8 cellular contexts compared by ENCODE assay signal in genomic region chr7:158856883-158857668, GRCh38. TPM values are rescaled to one million over a fixed set of nuclear protein-coding genes. Genes with fewer than 3 reads are reported as not detected.
DNase-seq lines count a peak whose midpoint lies in the region; ATAC-seq, FAIRE-seq and TF ChIP-seq lines count a peak whose summit lies in the region.

No MANE protein-coding gene starts in this region.

- H3K36me3 ChIP-seq in kidney (ENCODE audit: control insufficient read depth in 1 of 2, insufficient read depth in 2 of 2, low read length in 2 of 2) (no peaks in the 10 kb centered on the region), transverse colon (no peaks in the 10 kb centered on the region)

- H3K27ac ChIP-seq in kidney (ENCODE audit: low read depth in 2 of 2, low read length in 2 of 2), result peak overlapping the region; percentile 18 to 85
- H3K27ac ChIP-seq in transverse colon, result peak overlapping the region; percentile 89 to 97 (median 92)

- in situ Hi-C loops in transverse colon (cut with MboI; ENCODE audit: low pct_ligation_motif_present in 1 of 4, low pct_unique_long_range_greater_than_20kb in 1 of 4, low sequenced_read_pairs in 3 of 4), result no loop called here

- ATAC-seq in HG03139 (IDR thresholded peaks at IDR 0.05; ENCODE audit: unreplicated experiment), result peak; percentile 18
- ATAC-seq in activated naive CD8-positive, alpha-beta T cell treated with anti-CD3 and anti-CD28 coated beads, Interleukin-2, amount 10 ng/mL, durations not matched to agents 7 days and 5 days (ENCODE audit: low read depth), result no peak

- POLR2A ChIA-PET in activated naive CD8-positive, alpha-beta T cell treated with anti-CD3 and anti-CD28 coated beads, Interleukin-2, amount 10 ng/mL, durations not matched to agents 7 days and 5 days (lab: Charles Lee), result interaction anchor here (1.8 to 2.3 kb wide), 4 partner anchors 10 to 152 kb away, joined by 5 to 7 read pairs (median 6); partner anchors contain the start of gene NCAPG2

- no peaks in the 10 kb centered on the region for H3K27me3 Mint-ChIP-seq in T-helper 2 cell treated with Interferon-gamma antibody and Interleukin-4, amounts not matched to agents 5 μg/mL and 100 μg/mL, for 36 hours (ENCODE audit: low read depth)
- H3K27me3 Mint-ChIP-seq in activated naive CD8-positive, alpha-beta T cell treated with anti-CD3 and anti-CD28 coated beads, Interleukin-2, amount 10 ng/mL, durations not matched to agents 7 days and 5 days, result no peaks in the 10 kb centered on the region

- H3K9me3 ChIP-seq in kidney (ENCODE audit: control insufficient read depth in 1 of 2, low read length in 2 of 2), result no peaks in the 10 kb centered on the region
- H3K9me3 ChIP-seq in transverse colon, result no peaks in the 10 kb centered on the region

- peaks cover 7 to 12% of the 10 kb centered on the region in 2 donors for H3K4me1 ChIP-seq in kidney (ENCODE audit: control insufficient read depth in 1 of 2, insufficient read depth in 1 of 2, low read depth in 1 of 2, low read length in 2 of 2)
- H3K4me1 ChIP-seq in transverse colon, result peaks cover 0 to 12% (median 6%) of the 10 kb centered on the region in 4 donors

- H3K36me3 Mint-ChIP-seq in T-helper 2 cell treated with Interferon-gamma antibody and Interleukin-4, amounts not matched to agents 5 μg/mL and 100 μg/mL, for 36 hours (ENCODE audit: low read depth), result peaks cover 2% of the 10 kb centered on the region
- peaks cover 2% of the 10 kb centered on the region for H3K36me3 Mint-ChIP-seq in activated naive CD8-positive, alpha-beta T cell treated with anti-CD3 and anti-CD28 coated beads, Interleukin-2, amount 10 ng/mL, durations not matched to agents 7 days and 5 days

- no peak overlapping the region for H3K27ac Mint-ChIP-seq in T-helper 2 cell treated with Interferon-gamma antibody and Interleukin-4, amounts not matched to agents 5 μg/mL and 100 μg/mL, for 36 hours
- H3K27ac Mint-ChIP-seq in activated naive CD8-positive, alpha-beta T cell treated with anti-CD3 and anti-CD28 coated beads, Interleukin-2, amount 10 ng/mL, durations not matched to agents 7 days and 5 days, result peak overlapping the region; percentile 54

- TF ChIP-seq POLR2A in transverse colon (IDR thresholded peaks at IDR 0.05), result no peak

- H3K4me1 Mint-ChIP-seq in T-helper 2 cell treated with Interferon-gamma antibody and Interleukin-4, amounts not matched to agents 5 μg/mL and 100 μg/mL, for 36 hours (ENCODE audit: low read depth), result peaks cover 22% of the 10 kb centered on the region
- H3K4me1 Mint-ChIP-seq in activated naive CD8-positive, alpha-beta T cell treated with anti-CD3 and anti-CD28 coated beads, Interleukin-2, amount 10 ng/mL, durations not matched to agents 7 days and 5 days, result peaks cover 28% of the 10 kb centered on the region

- H3K4me3 ChIP-seq in kidney (ENCODE audit: low read length in 2 of 2) (peak overlapping the region; percentile 66 to 83), transverse colon (peak overlapping the region; percentile 73 to 98 (median 89))

- H3K27me3 ChIP-seq in transverse colon, result no peaks in the 10 kb centered on the region

- DNase-seq in T-helper 2 cell treated with Interferon-gamma antibody and Interleukin-4, amounts not matched to agents 5 μg/mL and 100 μg/mL, for 36 hours (ENCODE audit: low spot score), result no peak
- no peak for DNase-seq in T-helper 2 cell
- no peak for DNase-seq in activated naive CD8-positive, alpha-beta T cell treated with anti-CD3 and anti-CD28 coated beads, Interleukin-2, amount 10 ng/mL, durations not matched to agents 7 days and 5 days
- DNase-seq in kidney, result no peak
- no peak for DNase-seq in transverse colon
- DNase-seq in HK-2 (ENCODE audit: unreplicated experiment), result no peak
- no peak for DNase-seq in posterior vena cava (ENCODE audit: low spot score)

- no peak for TF ChIP-seq CTCF in kidney (IDR thresholded peaks at IDR 0.05; ENCODE audit: borderline replicate concordance, extremely low read depth, insufficient read depth)
- no peak for TF ChIP-seq CTCF in transverse colon (IDR thresholded peaks at IDR 0.05)

- TF ChIP-seq EP300 in transverse colon (IDR thresholded peaks at IDR 0.05; ENCODE audit: low read depth), result no peak

- H3K9me3 Mint-ChIP-seq in T-helper 2 cell treated with Interferon-gamma antibody and Interleukin-4, amounts not matched to agents 5 μg/mL and 100 μg/mL, for 36 hours, result no peaks in the 10 kb centered on the region
- no peaks in the 10 kb centered on the region for H3K9me3 Mint-ChIP-seq in activated naive CD8-positive, alpha-beta T cell treated with anti-CD3 and anti-CD28 coated beads, Interleukin-2, amount 10 ng/mL, durations not matched to agents 7 days and 5 days

- H3K9ac ChIP-seq in kidney (ENCODE audit: low read length in 2 of 2), result peak overlapping the region; percentile 57 to 81

- peak overlapping the region; percentile 99 for H3K4me3 Mint-ChIP-seq in T-helper 2 cell treated with Interferon-gamma antibody and Interleukin-4, amounts not matched to agents 5 μg/mL and 100 μg/mL, for 36 hours
- peak overlapping the region; percentile 95 for H3K4me3 Mint-ChIP-seq in activated naive CD8-positive, alpha-beta T cell treated with anti-CD3 and anti-CD28 coated beads, Interleukin-2, amount 10 ng/mL, durations not matched to agents 7 days and 5 days

- intact Hi-C loops in kidney (cut with DNase I) (no loop called here), transverse colon (cut with DNase I; ENCODE audit: low total_unique reads) (no loop called here), posterior vena cava (cut with DNase I) (no loop called here)

- WGBS in transverse colon (ENCODE audit: low coverage in 1 of 2), 2 donors, result 7 to 76% methylated on average over 2 to 29 of the region's 31 CpGs

- FAIRE-seq in kidney (lab: Jason Lieb, UNC), result no peak

RNA-seq across cellular contexts. Expression of gene DYNC2I1, which starts 0.7 kb away (rescaled TPM):
- 10 to 100 TPM; 16.3 to 18.2 TPM for total RNA-seq in activated naive CD8-positive, alpha-beta T cell treated with anti-CD3 and anti-CD28 coated beads, Interleukin-2, amount 10 ng/mL, durations not matched to agents 7 days and 5 days
- total RNA-seq in kidney, result 32.0 TPM
- polyA plus RNA-seq in kidney (ENCODE audit: insufficient read depth, low read depth, low replicate concordance), result 12.0 TPM
- 100 to 1,000 TPM in 1 of 4 donors, 10 to 100 TPM in 3; 24.3 to 105 (median 51.5) TPM for total RNA-seq in transverse colon
- 10 to 100 TPM; 21.7 to 29.9 TPM for total RNA-seq in posterior vena cava

RNA-seq across cellular contexts. Expression of gene ESYT2, which starts 27.8 kb away (rescaled TPM):
- 10 to 100 TPM; 93.9 to 94.2 TPM for total RNA-seq in activated naive CD8-positive, alpha-beta T cell treated with anti-CD3 and anti-CD28 coated beads, Interleukin-2, amount 10 ng/mL, durations not matched to agents 7 days and 5 days
- total RNA-seq in kidney (95.8 TPM), transverse colon (100 to 1,000 TPM in 1 of 4 donors, 10 to 100 TPM in 3; 78.6 to 113 (median 87.3) TPM), posterior vena cava (100 to 1,000 TPM; 145 to 181 TPM)
- 19.4 TPM for polyA plus RNA-seq in kidney (ENCODE audit: insufficient read depth, low read depth, low replicate concordance)
